20 cellular contexts compared by ENCODE assay signal in the genomic region with DNA sequence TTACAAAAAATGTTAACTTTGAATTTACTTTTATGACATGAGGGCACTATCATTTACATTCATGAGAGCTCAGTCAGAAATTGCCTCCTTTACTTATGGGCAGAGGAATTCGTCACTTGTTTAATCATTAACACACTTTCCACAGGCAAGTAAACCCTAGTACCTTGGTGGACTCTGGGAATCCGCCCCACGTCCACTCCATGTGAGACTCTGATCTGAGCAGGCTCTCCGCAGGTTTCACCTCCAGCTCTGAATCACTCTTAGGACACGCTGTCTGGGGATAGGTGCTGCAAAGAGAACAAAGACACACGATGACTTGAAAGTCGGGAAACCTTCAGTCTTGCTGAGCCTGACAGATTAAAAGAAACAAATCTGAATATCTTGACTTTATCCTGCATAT.
A peak's percentile ranks its signal among the peaks of the same experiment; 100 is the strongest.
DNase-seq lines count a peak whose midpoint lies in the region; ATAC-seq, FAIRE-seq and TF ChIP-seq lines count a peak whose summit lies in the region.
"Had no signal": no experiment of that assay in that cellular context is flagged by ENCODE, and none has a peak within 500 bp of the region (broad histone marks: within the 10 kb centered on the region; RNA-seq: fewer than 3 reads in every experiment).

No MANE protein-coding gene starts in this region.

- H3K4me1 ChIP-seq in small intestine (ENCODE audit: control insufficient read depth in 2 of 2, insufficient read depth in 1 of 2, low read depth in 1 of 2, low read length in 1 of 2) (no peaks in the 10 kb centered on the region), gastroesophageal sphincter (peaks cover 0 to 25% (median 3%) of the 10 kb centered on the region in 3 donors)

- H3K36me3 Mint-ChIP-seq in activated T-cell treated with anti-CD3 and anti-CD28 coated beads, Interleukin-2, amount 50 U/mL, for 72 hours (ENCODE audit: insufficient read depth in 2 of 2): peaks cover 8 to 37% of the 10 kb centered on the region in 2 donors
- peaks cover 5% of the 10 kb centered on the region for H3K36me3 Mint-ChIP-seq in T-helper 17 cell (ENCODE audit: low read depth)

- TF ChIP-seq CTCF in gastroesophageal sphincter (IDR thresholded peaks at IDR 0.05): no peak

- H3K27ac Mint-ChIP-seq in activated T-cell treated with anti-CD3 and anti-CD28 coated beads, Interleukin-2, amount 50 U/mL, for 72 hours: peak overlapping the region; percentile 68
- H3K27ac Mint-ChIP-seq in T-helper 17 cell: peak overlapping the region; percentile 89

- no peak for TF ChIP-seq POLR2A in gastroesophageal sphincter (IDR thresholded peaks at IDR 0.05)

- 19 to 69% (median 33%) methylated on average over 7 of the region's 7 CpGs for WGBS in small intestine, 3 donors
- WGBS in gastroesophageal sphincter (ENCODE audit: low coverage in 1 of 2), 2 donors: 86 to 100% methylated on average over 1 to 7 of the region's 7 CpGs

- H3K4me3 Mint-ChIP-seq in activated T-cell treated with anti-CD3 and anti-CD28 coated beads, Interleukin-2, amount 50 U/mL, for 72 hours: no peak overlapping the region
- no peak overlapping the region for H3K4me3 Mint-ChIP-seq in T-helper 17 cell
- H3K4me3 Mint-ChIP-seq: activated T-helper 1 cell treated with anti-CD3 and anti-CD28 coated beads, Interleukin-12 subunit alpha, Interleukin-12 subunit beta, Interleukin-2, Interleukin-4 antibody, amounts not matched to agents 30 ng/mL and 10 ng/mL and 1 ng/mL, durations not matched to agents 14 hours and 24 hours and 36 hours; CD14-positive monocyte had no signal

- H3K27me3 ChIP-seq in small intestine (ENCODE audit: control insufficient read depth in 2 of 2, insufficient read depth in 2 of 2, low read length in 2 of 2) (no peaks in the 10 kb centered on the region), gastroesophageal sphincter (no peaks in the 10 kb centered on the region)

- H3K27ac ChIP-seq in small intestine (ENCODE audit: low read depth in 1 of 2, low read length in 1 of 2) (peak overlapping the region in 1 of 2 donors; percentile 49), gastroesophageal sphincter (no peak overlapping the region)

- H3K27me3 Mint-ChIP-seq in activated T-cell treated with anti-CD3 and anti-CD28 coated beads, Interleukin-2, amount 50 U/mL, for 72 hours (ENCODE audit: low read depth): no peaks in the 10 kb centered on the region
- H3K27me3 Mint-ChIP-seq in T-helper 17 cell: no peaks in the 10 kb centered on the region

- TF ChIP-seq EP300 in gastroesophageal sphincter (IDR thresholded peaks at IDR 0.05): no peak

- H3K4me3 ChIP-seq in small intestine (ENCODE audit: low read depth in 1 of 2, low read length in 2 of 2) (no peak overlapping the region), gastroesophageal sphincter (no peak overlapping the region)

- H3K9me3 ChIP-seq in T-helper 17 cell (ENCODE audit: control insufficient read depth, low read length, poor library complexity, severe bottlenecking) (no peaks in the 10 kb centered on the region), small intestine (ENCODE audit: control insufficient read depth, low read depth) (no peaks in the 10 kb centered on the region), gastroesophageal sphincter (no peaks in the 10 kb centered on the region)

- peaks cover 10 to 28% of the 10 kb centered on the region in 2 donors for H3K36me3 ChIP-seq in small intestine (ENCODE audit: control insufficient read depth in 2 of 2, insufficient read depth in 2 of 2, low read length in 2 of 2)
- H3K36me3 ChIP-seq in gastroesophageal sphincter: peaks cover 0 to 46% of the 10 kb centered on the region in 2 donors

- ATAC-seq in activated T-cell treated with anti-CD3 and anti-CD28 coated beads, Interleukin-2, amount 50 U/mL, for 72 hours (replicated peaks in 1 of 2): no peak
- ATAC-seq in T-helper 17 cell (no peak), gastroesophageal sphincter (no peak)
- ATAC-seq: SK-N-SH treated with all-trans-retinoic acid at 6 μM for 48 hours had no signal

- DNase-seq in activated T-cell treated with anti-CD3 and anti-CD28 coated beads, Interleukin-2, amount 50 U/mL, for 72 hours: no peak
- no peak for DNase-seq in activated T-cell treated with anti-CD3 and anti-CD28 coated beads, Interleukin-2, amount 50 U/mL, for 48 hours
- DNase-seq in T-helper 17 cell (no peak), left kidney (ENCODE audit: low read depth, low spot score) (peak; percentile 81), small intestine (peak; percentile 98), SHP77 treated with DMSO at 0.1 percent for 48 hours (lab: John Stamatoyannopoulos, UW) (no peak)
- DNase-seq in activated effector memory CD4-positive, alpha-beta T cell treated with Interleukin-2 at 50 U/mL for 16 hours: no peak
- DNase-seq: activated CD4-positive, alpha-beta T cell treated with anti-CD3 and anti-CD28 coated beads, Interleukin-2, amount 50 U/mL, for 4 hours; Karpas-422; mesendoderm; NCI-H1105; right cardiac atrium had no signal

- FAIRE-seq in small intestine (lab: Jason Lieb, UNC): peak; percentile 67
- FAIRE-seq: astrocyte, frontal cortex, H54, TTC549 had no signal

- no peaks in the 10 kb centered on the region for H3K9me3 Mint-ChIP-seq in activated T-cell treated with anti-CD3 and anti-CD28 coated beads, Interleukin-2, amount 50 U/mL, for 72 hours
- H3K9me3 Mint-ChIP-seq: activated T-helper 1 cell treated with anti-CD3 and anti-CD28 coated beads, Interleukin-12 subunit alpha, Interleukin-12 subunit beta, Interleukin-2, Interleukin-4 antibody, amounts not matched to agents 30 ng/mL and 10 ng/mL and 1 ng/mL, durations not matched to agents 14 hours and 24 hours and 36 hours; CD14-positive monocyte had no signal

- peaks cover 84% of the 10 kb centered on the region for H3K4me1 Mint-ChIP-seq in activated T-cell treated with anti-CD3 and anti-CD28 coated beads, Interleukin-2, amount 50 U/mL, for 72 hours (ENCODE audit: low read depth)
- peaks cover 14% of the 10 kb centered on the region for H3K4me1 Mint-ChIP-seq in T-helper 17 cell
- H3K4me1 Mint-ChIP-seq: CD14-positive monocyte had no signal

Comparison
In these comparisons a context has a peak if more than half of its experiments do, and no peak if none do; other contexts are left out.
1. DNase-seq: peak in left kidney (single experiment) and small intestine (single experiment); none in activated T-cell treated with anti-CD3 and anti-CD28 coated beads, Interleukin-2, amount 50 U/mL, for 72 hours (0 of 2), activated T-cell treated with anti-CD3 and anti-CD28 coated beads, Interleukin-2, amount 50 U/mL, for 48 hours (0 of 2), T-helper 17 cell (0 of 3), activated effector memory CD4-positive, alpha-beta T cell treated with Interleukin-2 at 50 U/mL for 16 hours (single experiment) and SHP77 treated with DMSO at 0.1 percent for 48 hours (single experiment).